Comparison of ENCODE assay signal across 26 cellular contexts in genomic region chr13:99974939-99975561, GRCh38. TPM values are rescaled to one million over a fixed set of nuclear protein-coding genes. Genes with fewer than 3 reads are reported as not detected.
DNase-seq lines count a peak whose midpoint lies in the region; ATAC-seq, FAIRE-seq and TF ChIP-seq lines count a peak whose summit lies in the region.
"Had no signal": no experiment of that assay in that cellular context is flagged by ENCODE, and none has a peak within 500 bp of the region (broad histone marks: within the 10 kb centered on the region; RNA-seq: fewer than 3 reads in every experiment).

No MANE protein-coding gene starts in this region.

- no peak overlapping the region for H3K4me3 Mint-ChIP-seq in stimulated activated naive CD8-positive, alpha-beta T cell treated with anti-CD3 and anti-CD28 coated beads, Interleukin-15, amount 100 ng/mL, for 72 hours
- H3K4me3 Mint-ChIP-seq: activated CD8-positive, alpha-beta T cell treated with anti-CD3 and anti-CD28 coated beads, Interleukin-2, amount 10 ng/mL, durations not matched to agents 7 days and 5 days; activated T-cell treated with anti-CD3 and anti-CD28 coated beads, Interleukin-2, amount 50 U/mL, for 24 hours; mesothelial cell of epicardium; natural killer cell treated with Interleukin-12 subunit alpha and Interleukin-12 subunit beta and Interleukin-15 and Interleukin-18, amount 100 ng/mL, for 72 hours had no signal

- 13% methylated on average over 29 of the region's 34 CpGs; no CpG with 5 or more reads in 1 of the 2 experiments for WGBS in H1 (ENCODE audit: extremely low coverage in 1 of 2, insufficient coverage in 1 of 2, insufficient read length in 1 of 2, insufficient replicate concordance in 2 of 2, low coverage in 1 of 2, low lambda C conversion rate in 2 of 2, missing lambda C conversion rate in 1 of 2), 2 experiments
- WGBS in mesenchymal stem cell: 25% methylated on average over 33 of the region's 34 CpGs

- H3K18ac ChIP-seq in H1 (ENCODE audit: extremely low read depth, low read length) (peak overlapping the region; percentile 91), mesenchymal stem cell (ENCODE audit: low read depth in 1 of 2, low read length in 2 of 2) (no peak overlapping the region)

- peak overlapping the region; percentile 91 for H4K5ac ChIP-seq in H1 (ENCODE audit: insufficient read length, low read depth, low read length)

- no peak for TF ChIP-seq EP300 in H1 (IDR thresholded peaks at IDR 0.05; ENCODE audit: borderline replicate concordance in 1 of 2, low read depth in 2 of 2, low read length in 2 of 2)

- H2AK5ac ChIP-seq in H1 (ENCODE audit: low read depth, low read length): 0 out of 2 replicates have a peak overlapping the region, but pooled peaks have one; percentile 76
- H2AK5ac ChIP-seq in mesenchymal stem cell (ENCODE audit: low read length, severe bottlenecking): no peak overlapping the region

- peaks cover 0 to 16% (median 4%) of the 10 kb centered on the region in 4 experiments; a peak in 4 of 7 replicates for H3K27me3 ChIP-seq in H1 (replicated peaks in 1 of 4; ENCODE audit: control insufficient read depth in 3 of 4, extremely low read depth in 1 of 4, insufficient read depth in 3 of 4, low read length in 3 of 4)
- H3K27me3 ChIP-seq in mesenchymal stem cell (ENCODE audit: control insufficient read depth in 1 of 2, insufficient read depth in 1 of 2, low read length in 2 of 2): peaks cover 4 to 91% of the 10 kb centered on the region in 2 experiments

- peaks cover 34% of the 10 kb centered on the region for H3K4me1 Mint-ChIP-seq in stimulated activated naive CD8-positive, alpha-beta T cell treated with anti-CD3 and anti-CD28 coated beads, Interleukin-15, amount 100 ng/mL, for 72 hours

- peak overlapping the region; percentile 97; the same call in 1 of the 2 replicates for H2BK5ac ChIP-seq in H1 (ENCODE audit: low read depth, low read length)
- H2BK5ac ChIP-seq in mesenchymal stem cell (ENCODE audit: low read depth, low read length, poor library complexity, severe bottlenecking): peak overlapping the region; percentile 23

- peak overlapping the region; percentile 32; the same call in 1 of the 2 replicates for H2BK15ac ChIP-seq in H1 (ENCODE audit: low read length)
- H2BK15ac ChIP-seq in mesenchymal stem cell (ENCODE audit: low read depth, poor library complexity, severe bottlenecking): no peak overlapping the region

- H4K91ac ChIP-seq in H1 (replicated peaks; ENCODE audit: insufficient read length, low read length) (peak overlapping the region; percentile 77), mesenchymal stem cell (ENCODE audit: low read length) (no peak overlapping the region)

- H3K9ac ChIP-seq in H1 (replicated peaks in 1 of 4; ENCODE audit: extremely low read depth in 1 of 4, low read depth in 3 of 4, low read length in 3 of 4) (peak overlapping the region in 1 of 4 experiments; percentile 23; a peak in 2 of 7 replicates), mesenchymal stem cell (ENCODE audit: low read length) (no peak overlapping the region)

- H2BK20ac ChIP-seq in H1 (ENCODE audit: low read length): peak overlapping the region; percentile 53

- H3K27me3 Mint-ChIP-seq in stimulated activated naive CD8-positive, alpha-beta T cell treated with anti-CD3 and anti-CD28 coated beads, Interleukin-15, amount 100 ng/mL, for 72 hours: peaks cover 90% of the 10 kb centered on the region

- peaks cover 0 to 31% (median 27%) of the 10 kb centered on the region in 4 experiments; a peak in 6 of 7 replicates for H3K4me1 ChIP-seq in H1 (replicated peaks in 1 of 4; ENCODE audit: control insufficient read depth in 3 of 4, insufficient read depth in 4 of 4, low read length in 3 of 4)
- H3K4me1 ChIP-seq in mesenchymal stem cell (ENCODE audit: control insufficient read depth, insufficient read depth, low read depth, low read length): peaks cover 14% of the 10 kb centered on the region

- no peaks in the 10 kb centered on the region for H3K9me3 ChIP-seq in H1 (ENCODE audit: insufficient read depth in 2 of 2, low read depth in 1 of 2, low read length in 1 of 2)
- H3K9me3 ChIP-seq in mesenchymal stem cell (ENCODE audit: control insufficient read depth, low read length): peaks cover 10% of the 10 kb centered on the region
- H3K9me3 ChIP-seq: gastrocnemius medialis had no signal

- H3K4me2 ChIP-seq in H1 (ENCODE audit: insufficient read depth in 1 of 2, low read depth in 2 of 2, low read length in 2 of 2) (peak overlapping the region; percentile 81 to 82), mesenchymal stem cell (ENCODE audit: low read length, poor library complexity, severe bottlenecking) (no peak overlapping the region)

- H3K4me3 ChIP-seq in H1 (ENCODE audit: extremely low read depth in 1 of 4, insufficient read depth in 2 of 4, low read depth in 3 of 4, low read length in 4 of 4): peak overlapping the region; percentile 3 to 79 (median 30); a peak in 6 of 8 replicates
- H3K4me3 ChIP-seq in mesenchymal stem cell (ENCODE audit: insufficient read depth in 1 of 2, low read depth in 1 of 2, low read length in 2 of 2): no peak overlapping the region
- H3K4me3 ChIP-seq: esophagus squamous epithelium, gastrocnemius medialis, K562 had no signal

- H3K36me3 ChIP-seq in H1 (ENCODE audit: control insufficient read depth in 2 of 4, insufficient read depth in 4 of 4, low read length in 3 of 4) (no peaks in the 10 kb centered on the region), mesenchymal stem cell (ENCODE audit: control insufficient read depth in 1 of 2, insufficient read depth in 2 of 2, low read depth in 1 of 2, low read length in 2 of 2) (no peaks in the 10 kb centered on the region)
- H3K36me3 ChIP-seq: esophagus squamous epithelium, gastrocnemius medialis had no signal

- H3K27ac Mint-ChIP-seq in stimulated activated naive CD8-positive, alpha-beta T cell treated with anti-CD3 and anti-CD28 coated beads, Interleukin-15, amount 100 ng/mL, for 72 hours: no peak overlapping the region
- H3K27ac Mint-ChIP-seq: activated CD8-positive, alpha-beta T cell treated with anti-CD3 and anti-CD28 coated beads, Interleukin-2, amount 10 ng/mL, durations not matched to agents 7 days and 5 days; activated naive CD4-positive, alpha-beta T cell treated with anti-CD3 and anti-CD28 coated beads, Interleukin-2, amount 50 U/mL, for 72 hours; activated T-cell treated with anti-CD3 and anti-CD28 coated beads, Interleukin-2, amount 50 U/mL, for 24 hours; mesothelial cell of epicardium; natural killer cell treated with Interleukin-12 subunit alpha and Interleukin-12 subunit beta and Interleukin-15 and Interleukin-18, amount 100 ng/mL, for 72 hours had no signal

- H3K56ac ChIP-seq in H1 (replicated peaks; ENCODE audit: insufficient read length, low read depth, low read length): peak overlapping the region; percentile 13

- DNase-seq in stimulated activated naive CD8-positive, alpha-beta T cell treated with anti-CD3 and anti-CD28 coated beads, Interleukin-15, Interleukin-2, amounts not matched to agents 100 U/mL and 50 U/mL, for 24 hours: peak; percentile 3
- no peak for DNase-seq in stimulated activated naive CD8-positive, alpha-beta T cell treated with anti-CD3 and anti-CD28 coated beads, Interleukin-15, amount 100 ng/mL, for 72 hours
- DNase-seq in H1 (ENCODE audit: low read depth in 1 of 2, low spot score in 2 of 2): peak in 1 of 2 experiments; percentile 75
- no peak for DNase-seq in mesenchymal stem cell
- DNase-seq in SKM-1 (lab: John Stamatoyannopoulos, UW; ENCODE audit: unreplicated experiment): no peak
- DNase-seq in NCI-H2171 (lab: John Stamatoyannopoulos, UW): no peak
- DNase-seq in Ammon's horn (ENCODE audit: low spot score): no peak
- DNase-seq: activated CD4-positive, alpha-beta T cell treated with anti-CD3 and anti-CD28 coated beads for 1 hour; activated CD8-positive, alpha-beta T cell treated with anti-CD3 and anti-CD28 coated beads, Interleukin-2, amount 10 ng/mL, durations not matched to agents 7 days and 5 days; activated T-cell treated with anti-CD3 and anti-CD28 coated beads, Interleukin-2, amount 50 U/mL, for 24 hours; effector CD8-positive, alpha-beta T cell; esophagus squamous epithelium; gastrocnemius medialis; hypothalamus; left cardiac atrium; MM.1S; NCI-H146; NCI-H748 treated with DMSO at 0.1 percent for 48 hours had no signal

- H2BK12ac ChIP-seq in H1 (ENCODE audit: low read depth, low read length): peak overlapping the region; percentile 97
- H2BK12ac ChIP-seq in mesenchymal stem cell (ENCODE audit: low read length in 2 of 2): no peak overlapping the region

- H3K14ac ChIP-seq in H1 (ENCODE audit: insufficient read length) (no peak overlapping the region), mesenchymal stem cell (ENCODE audit: low read length in 2 of 2) (no peak overlapping the region)

- H3K4ac ChIP-seq in H1 (replicated peaks; ENCODE audit: insufficient read length, low read depth, low read length) (peak overlapping the region; percentile 76), mesenchymal stem cell (ENCODE audit: low read depth in 1 of 2, low read length in 2 of 2) (no peak overlapping the region)

- TF ChIP-seq CTCF in H1 (IDR thresholded peaks at IDR 0.05; ENCODE audit: control extremely low read depth in 1 of 3, insufficient read depth in 1 of 3, low read depth in 1 of 3, low read length in 3 of 3): no peak

- TF ChIP-seq POLR2A in H1 (IDR thresholded peaks at IDR 0.05; ENCODE audit: control extremely low read depth in 1 of 2, low read depth in 2 of 2, low read length in 2 of 2): no peak

- H4K8ac ChIP-seq in H1 (ENCODE audit: extremely low read depth, insufficient read depth, low read length) (peak overlapping the region; percentile 73; the same call in 1 of the 2 replicates), mesenchymal stem cell (ENCODE audit: low read length) (no peak overlapping the region)

- CTCF ChIA-PET in H1 (lab: Charles Lee; ENCODE audit: partially characterized antibody): interaction anchor here (0.6 to 3.3 kb wide), 9 partner anchors 17 to 319 kb away, joined by 3 to 12 read pairs (median 5); no protein-coding TSS in a partner anchor

- H3K23me2 ChIP-seq in H1 (ENCODE audit: low read depth, low read length): peaks cover 20% of the 10 kb centered on the region

- POLR2A ChIA-PET in H1 (lab: Charles Lee; ENCODE audit: partially characterized antibody): interaction anchor here (0.8 to 3.5 kb wide), 13 partner anchors 9 to 288 kb away, joined by 3 to 39 read pairs (median 6); no protein-coding TSS in a partner anchor

- H3K27ac ChIP-seq in H1 (ENCODE audit: low read depth, low read length) (peak overlapping the region; percentile 62; the same call in 1 of the 2 replicates), mesenchymal stem cell (ENCODE audit: low read length, poor library complexity, severe bottlenecking) (no peak overlapping the region)
- H3K27ac ChIP-seq: C4-2B, esophagus squamous epithelium, gastrocnemius medialis had no signal

- H2BK120ac ChIP-seq in H1 (replicated peaks; ENCODE audit: low read depth, low read length) (peak overlapping the region; percentile 77), mesenchymal stem cell (ENCODE audit: low read depth, low read length) (no peak overlapping the region)

- peaks cover 0 to under 1% of the 10 kb centered on the region in 2 experiments for H4K20me1 ChIP-seq in H1 (replicated peaks in 1 of 2; ENCODE audit: control insufficient read depth in 1 of 2, insufficient read depth in 2 of 2, low read length in 2 of 2)

- H3K79me1 ChIP-seq in H1 (ENCODE audit: low read depth, low read length) (no peaks in the 10 kb centered on the region; the same call in 1 of the 2 replicates), mesenchymal stem cell (replicated peaks; ENCODE audit: low read length, poor library complexity, severe bottlenecking) (peaks cover 17% of the 10 kb centered on the region)

- peaks cover 0 to 30% of the 10 kb centered on the region in 2 experiments; a peak in 3 of 4 replicates for H3K79me2 ChIP-seq in H1 (ENCODE audit: control insufficient read depth in 1 of 2, insufficient read depth in 2 of 2, low read length in 2 of 2)

- FAIRE-seq in H1 (lab: Jason Lieb, UNC): no peak
- FAIRE-seq: H54, K562, urothelium cell line had no signal

- no peak; a peak in 1 of 4 replicates for TF ChIP-seq RAD21 in H1 (IDR thresholded peaks at IDR 0.05 in 1 of 2, conservative IDR thresholded peaks at IDR 0.05 in 1 of 2; ENCODE audit: low read depth in 2 of 2, low read length in 2 of 2)

- no peaks in the 10 kb centered on the region for H3K9me3 Mint-ChIP-seq in stimulated activated naive CD8-positive, alpha-beta T cell treated with anti-CD3 and anti-CD28 coated beads, Interleukin-15, amount 100 ng/mL, for 72 hours
- H3K9me3 Mint-ChIP-seq: mesothelial cell of epicardium; natural killer cell treated with Interleukin-12 subunit alpha and Interleukin-12 subunit beta and Interleukin-15 and Interleukin-18, amount 100 ng/mL, for 72 hours had no signal

- no peak overlapping the region for H2AFZ ChIP-seq in H1 (ENCODE audit: low read length)
- no peak overlapping the region for H2AFZ ChIP-seq in mesenchymal stem cell (ENCODE audit: low read depth, low read length)

- H3K23ac ChIP-seq in H1 (ENCODE audit: insufficient read length) (no peak overlapping the region), mesenchymal stem cell (ENCODE audit: low read length in 2 of 2) (no peak overlapping the region)

- ATAC-seq in stimulated activated naive CD8-positive, alpha-beta T cell treated with anti-CD3 and anti-CD28 coated beads, Interleukin-15, Interleukin-2, amounts not matched to agents 100 U/mL and 50 U/mL, for 24 hours: no peak
- ATAC-seq in stimulated activated naive CD8-positive, alpha-beta T cell treated with anti-CD3 and anti-CD28 coated beads, Interleukin-15, amount 100 ng/mL, for 72 hours: no peak
- ATAC-seq in HG02623 (IDR thresholded peaks at IDR 0.05; ENCODE audit: unreplicated experiment): no peak
- ATAC-seq: activated CD8-positive, alpha-beta T cell treated with anti-CD3 and anti-CD28 coated beads, Interleukin-2, amount 10 ng/mL, durations not matched to agents 7 days and 5 days; activated naive CD4-positive, alpha-beta T cell treated with anti-CD3 and anti-CD28 coated beads, Interleukin-2, amount 50 U/mL, for 72 hours; gastrocnemius medialis; K562; left cardiac atrium; natural killer cell treated with Interleukin-12 subunit alpha and Interleukin-12 subunit beta and Interleukin-15 and Interleukin-18, amount 100 ng/mL, for 72 hours had no signal

RNA-seq across cellular contexts. Expression of gene ZIC5, which starts 3.5 kb away (rescaled TPM):
- 51.0 and 52.7 TPM in 2 replicates for total RNA-seq in H1 (2021; fragmentation: NEBNext Ultra II Directional; extraction: Animal tissue kit (Norgen Biotek cat#: 25700))
- polyA plus RNA-seq in H1 (2011; rRNA removed): 14.2 and 14.8 TPM in 2 replicates
- polyA plus RNA-seq in H1 (2011; cell fraction: cytosol; rRNA removed): 13.2 TPM
- 22.7 TPM for polyA plus RNA-seq in H1 (2011; cell fraction: nucleus; rRNA removed)
- 16.2 to 29.3 TPM (median 20.3 TPM) in 4 replicates for polyA plus RNA-seq in H1 (2012, experiment 1 of 2)
- 15.1 TPM for polyA plus RNA-seq in H1 (2012, experiment 2 of 2)
- polyA plus RNA-seq in H1 (2013, experiment 1 of 2): 31.4 TPM
- polyA plus RNA-seq in H1 (2013, experiment 2 of 2): 28.2 TPM
- 16.6 and 20.0 TPM in 2 replicates for polyA minus RNA-seq in H1 (2011; rRNA and poly(A)+ RNA removed)
- 22.3 TPM for polyA minus RNA-seq in H1 (2011; cell fraction: cytosol; rRNA and poly(A)+ RNA removed)
- 42.4 TPM for polyA minus RNA-seq in H1 (2011; cell fraction: nucleus; rRNA and poly(A)+ RNA removed)
- not detected for polyA plus RNA-seq in mesenchymal stem cell (2013, experiment 1 of 2)
- not detected for polyA plus RNA-seq in mesenchymal stem cell (2013, experiment 2 of 2)
- total RNA-seq: activated CD8-positive, alpha-beta T cell treated with anti-CD3 and anti-CD28 coated beads, Interleukin-2, amount 10 ng/mL, durations not matched to agents 7 days and 5 days; activated naive CD4-positive, alpha-beta T cell treated with anti-CD3 and anti-CD28 coated beads, Interleukin-2, amount 50 U/mL, for 72 hours; esophagus squamous epithelium; gastrocnemius medialis; left cardiac atrium; mesothelial cell of epicardium; natural killer cell treated with Interleukin-12 subunit alpha and Interleukin-12 subunit beta and Interleukin-15 and Interleukin-18, amount 100 ng/mL, for 72 hours had no signal

RNA-seq across cellular contexts. Expression of gene ZIC2, which starts 6.5 kb away (rescaled TPM):
- 372 and 429 TPM in 2 replicates for total RNA-seq in H1 (2021; fragmentation: NEBNext Ultra II Directional; extraction: Animal tissue kit (Norgen Biotek cat#: 25700))
- polyA plus RNA-seq in H1 (2011; rRNA removed): 53.2 and 67.1 TPM in 2 replicates
- 54.3 TPM for polyA plus RNA-seq in H1 (2011; cell fraction: cytosol; rRNA removed)
- polyA plus RNA-seq in H1 (2011; cell fraction: nucleus; rRNA removed): 212 TPM
- 149 to 263 TPM (median 185 TPM) in 4 replicates for polyA plus RNA-seq in H1 (2012, experiment 1 of 2)
- 87.1 TPM for polyA plus RNA-seq in H1 (2012, experiment 2 of 2)
- 140 TPM for polyA plus RNA-seq in H1 (2013, experiment 1 of 2)
- polyA plus RNA-seq in H1 (2013, experiment 2 of 2): 134 TPM
- polyA minus RNA-seq in H1 (2011; rRNA and poly(A)+ RNA removed): 32.3 and 40.3 TPM in 2 replicates
- 164 TPM for polyA minus RNA-seq in H1 (2011; cell fraction: cytosol; rRNA and poly(A)+ RNA removed)
- polyA minus RNA-seq in H1 (2011; cell fraction: nucleus; rRNA and poly(A)+ RNA removed): 103 TPM
- not detected for polyA plus RNA-seq in mesenchymal stem cell (2013, experiment 1 of 2)
- not detected for polyA plus RNA-seq in mesenchymal stem cell (2013, experiment 2 of 2)
- total RNA-seq: activated CD8-positive, alpha-beta T cell treated with anti-CD3 and anti-CD28 coated beads, Interleukin-2, amount 10 ng/mL, durations not matched to agents 7 days and 5 days; gastrocnemius medialis; left cardiac atrium; mesothelial cell of epicardium had no signal

Comparison
In these comparisons a context has a peak if more than half of its experiments do, and no peak if none do; other contexts are left out.
1. H3K4me3 ChIP-seq: peak in H1 (4 of 4); none in mesenchymal stem cell (0 of 2).